33 cellular contexts compared by ENCODE assay signal in the genomic region with DNA sequence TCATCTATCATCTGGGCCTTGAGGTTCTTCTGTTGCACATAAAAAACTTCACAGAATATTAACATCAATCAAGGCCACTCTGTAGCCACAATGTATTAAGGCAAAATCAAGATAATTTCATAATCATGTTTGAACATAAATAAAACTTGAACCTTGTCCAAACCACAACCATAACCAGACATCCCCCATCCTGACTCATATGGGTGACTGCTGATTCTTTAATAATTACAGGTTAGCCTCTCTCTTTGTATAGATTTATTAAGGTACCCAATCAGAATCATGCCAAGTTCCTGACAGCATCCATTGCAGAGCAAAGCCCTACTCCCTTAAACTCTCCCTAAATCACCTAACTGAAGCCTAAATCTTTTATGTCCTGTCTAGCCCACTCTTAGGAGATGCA. TPM values are rescaled to one million over a fixed set of nuclear protein-coding genes. Genes with fewer than 3 reads are reported as not detected.
A peak's percentile ranks its signal among the peaks of the same experiment; 100 is the strongest.
DNase-seq lines count a peak whose midpoint lies in the region; ATAC-seq and TF ChIP-seq lines count a peak whose summit lies in the region.
"Had no signal": no experiment of that assay in that cellular context is flagged by ENCODE, and none has a peak within 500 bp of the region (broad histone marks: within the 10 kb centered on the region; RNA-seq: fewer than 3 reads in every experiment).

No MANE protein-coding gene starts in this region.

- H3K9me2 ChIP-seq in PC-3 (replicated peaks; ENCODE audit: low read length) = no peaks in the 10 kb centered on the region

- H3K27me3 Mint-ChIP-seq in naive thymus-derived CD4-positive, alpha-beta T cell = peaks cover 2 to 7% (median 4%) of the 10 kb centered on the region in 5 donors

- no peaks in the 10 kb centered on the region for H3K4me1 Mint-ChIP-seq in naive thymus-derived CD4-positive, alpha-beta T cell
- H3K4me1 Mint-ChIP-seq: CD4-positive, alpha-beta memory T cell had no signal

- BruUV-seq in PC-3 (replicated peaks; lab: Mats Ljungman, UMichigan) = no TSS peak

- H3K4me2 ChIP-seq in PC-3 (ENCODE audit: low read length) = peak overlapping the region; percentile 17

- no peaks in the 10 kb centered on the region for H3F3A ChIP-seq in PC-3 (ENCODE audit: low read length, unreplicated experiment)

- no peak overlapping the region for H2AFZ ChIP-seq in PC-3 (ENCODE audit: low read length)

- no peaks in the 10 kb centered on the region for H3K9me3 Mint-ChIP-seq in naive thymus-derived CD4-positive, alpha-beta T cell
- H3K9me3 Mint-ChIP-seq: activated naive CD4-positive, alpha-beta T cell treated with anti-CD3 and anti-CD28 coated beads for 36 hours; activated T-helper 1 cell treated with anti-CD3 and anti-CD28 coated beads, Interleukin-12 subunit alpha, Interleukin-12 subunit beta, Interleukin-2, Interleukin-4 antibody, amounts not matched to agents 30 ng/mL and 10 ng/mL and 1 ng/mL, durations not matched to agents 14 hours and 24 hours and 36 hours; CD4-positive, alpha-beta memory T cell; immature natural killer cell had no signal

- H3K27ac Mint-ChIP-seq in naive thymus-derived CD4-positive, alpha-beta T cell = no peak overlapping the region
- H3K27ac Mint-ChIP-seq: activated naive CD4-positive, alpha-beta T cell treated with anti-CD3 and anti-CD28 coated beads for 36 hours; activated T-helper 1 cell treated with anti-CD3 and anti-CD28 coated beads, Interleukin-12 subunit alpha, Interleukin-12 subunit beta, Interleukin-2, Interleukin-4 antibody, amounts not matched to agents 30 ng/mL and 10 ng/mL and 1 ng/mL, durations not matched to agents 14 hours and 24 hours and 36 hours; CD4-positive, alpha-beta memory T cell; WTC11 had no signal

- H3K27ac ChIP-seq in PC-3 (ENCODE audit: low read length) = 0 out of 2 replicates have a peak overlapping the region, but pooled peaks have one; percentile 6
- H3K27ac ChIP-seq in naive thymus-derived CD4-positive, alpha-beta T cell (ENCODE audit: low read depth, low read length) = no peak overlapping the region
- H3K27ac ChIP-seq: brain microvascular endothelial cell, coronary artery, esophagus squamous epithelium had no signal

- H3K4me3 ChIP-seq in PC-3 (ENCODE audit: low read length) (no peak overlapping the region), epithelial cell of esophagus (ENCODE audit: low read length) (no peak overlapping the region), BE2C (ENCODE audit: low read depth, low read length) (no peak overlapping the region)
- H3K4me3 ChIP-seq in naive thymus-derived CD4-positive, alpha-beta T cell (ENCODE audit: low read length) = no peak overlapping the region
- H3K4me3 ChIP-seq: coronary artery, esophagus squamous epithelium had no signal

- no peak overlapping the region for H3K4me3 Mint-ChIP-seq in naive thymus-derived CD4-positive, alpha-beta T cell
- H3K4me3 Mint-ChIP-seq: activated naive CD4-positive, alpha-beta T cell treated with anti-CD3 and anti-CD28 coated beads for 36 hours; activated T-helper 1 cell treated with anti-CD3 and anti-CD28 coated beads, Interleukin-12 subunit alpha, Interleukin-12 subunit beta, Interleukin-2, Interleukin-4 antibody, amounts not matched to agents 30 ng/mL and 10 ng/mL and 1 ng/mL, durations not matched to agents 14 hours and 24 hours and 36 hours; CD4-positive, alpha-beta memory T cell; immature natural killer cell; WTC11 had no signal

- POLR2A ChIA-PET in PC-3 (lab: Charles Lee; ENCODE audit: unreplicated experiment) = no interaction called here
- POLR2A ChIA-PET in naive thymus-derived CD4-positive, alpha-beta T cell (lab: Charles Lee) = no interaction called here

- H3K4me1 ChIP-seq in PC-3 (ENCODE audit: insufficient read depth, low read length) (peaks cover 32% of the 10 kb centered on the region), BE2C (no peaks in the 10 kb centered on the region)
- no peaks in the 10 kb centered on the region for H3K4me1 ChIP-seq in naive thymus-derived CD4-positive, alpha-beta T cell (ENCODE audit: control insufficient read depth in 2 of 2, insufficient read depth in 2 of 2, low read length in 2 of 2)
- H3K4me1 ChIP-seq: esophagus squamous epithelium had no signal

- no peaks in the 10 kb centered on the region for H3K27me3 ChIP-seq in PC-3 (ENCODE audit: low read length)
- H3K27me3 ChIP-seq in naive thymus-derived CD4-positive, alpha-beta T cell (ENCODE audit: control insufficient read depth in 2 of 2, insufficient read depth in 2 of 2, low read length in 2 of 2) = no peaks in the 10 kb centered on the region
- H3K27me3 ChIP-seq in BE2C = no peaks in the 10 kb centered on the region
- H3K27me3 ChIP-seq: brain microvascular endothelial cell, esophagus squamous epithelium had no signal

- TF ChIP-seq CTCF in PC-3 (conservative IDR thresholded peaks at IDR 0.05; ENCODE audit: low read depth, low read length) = no peak
- TF ChIP-seq CTCF in epithelial cell of esophagus (IDR thresholded peaks at IDR 0.05; ENCODE audit: insufficient read depth, low read depth, low read length, missing control alignments) = no peak
- no peak for TF ChIP-seq CTCF in BE2C (IDR thresholded peaks at IDR 0.05; ENCODE audit: low read depth, low read length)

- H3K79me2 ChIP-seq in PC-3 (ENCODE audit: low read length) = no peaks in the 10 kb centered on the region

- peak; percentile 70 for ATAC-seq in PC-3
- peak; percentile 31 for ATAC-seq in naive thymus-derived CD4-positive, alpha-beta T cell
- ATAC-seq: left lobe of liver, Right ventricle myocardium inferior, SK-N-SH treated with all-trans-retinoic acid at 6 μM for 48 hours, WTC11 had no signal

- H3K9me3 ChIP-seq in PC-3 (ENCODE audit: low read length) (no peaks in the 10 kb centered on the region), BE2C (no peaks in the 10 kb centered on the region)
- no peaks in the 10 kb centered on the region for H3K9me3 ChIP-seq in naive thymus-derived CD4-positive, alpha-beta T cell (ENCODE audit: control insufficient read depth in 2 of 3, low read length in 3 of 3)
- H3K9me3 ChIP-seq: esophagus squamous epithelium had no signal

- H3K36me3 ChIP-seq in PC-3 (ENCODE audit: low read depth, low read length) = no peaks in the 10 kb centered on the region
- H3K36me3 ChIP-seq in naive thymus-derived CD4-positive, alpha-beta T cell (ENCODE audit: control insufficient read depth in 2 of 3, insufficient read depth in 3 of 3, low read length in 3 of 3) = no peaks in the 10 kb centered on the region
- H3K36me3 ChIP-seq in BE2C = no peaks in the 10 kb centered on the region
- H3K36me3 ChIP-seq: brain microvascular endothelial cell, esophagus squamous epithelium had no signal

- no peak overlapping the region for H3K9ac ChIP-seq in PC-3 (ENCODE audit: low read length)

- CTCF ChIA-PET in PC-3 (lab: Charles Lee) = no interaction called here
- CTCF ChIA-PET in naive thymus-derived CD4-positive, alpha-beta T cell (lab: Charles Lee) = no interaction called here

- intact Hi-C loops in PC-3 (cut with micrococcal nuclease) = no loop called here
- intact Hi-C loops in naive thymus-derived CD4-positive, alpha-beta T cell (cut with micrococcal nuclease) = no loop called here

- H4K20me1 ChIP-seq in PC-3 (ENCODE audit: low read length) = no peaks in the 10 kb centered on the region

- H3K36me3 Mint-ChIP-seq in naive thymus-derived CD4-positive, alpha-beta T cell = no peaks in the 10 kb centered on the region
- H3K36me3 Mint-ChIP-seq: CD4-positive, alpha-beta memory T cell; immature natural killer cell; WTC11 had no signal

- DNase-seq in NCI-H1417 (lab: John Stamatoyannopoulos, UW) (peak in 2 of 3 experiments; percentile 4 to 51), NCI-H1417 treated with DMSO at 0.1 percent for 48 hours (lab: John Stamatoyannopoulos, UW) (no peak), PC-3 (peak; percentile 85), epithelial cell of esophagus (ENCODE audit: low read depth) (peak; percentile 88), BE2C (no peak), NK-92 (lab: John Stamatoyannopoulos, UW; ENCODE audit: unreplicated experiment) (no peak), NCI-H1092 treated with DMSO at 0.1 percent for 48 hours (lab: John Stamatoyannopoulos, UW) (no peak)
- DNase-seq in naive thymus-derived CD4-positive, alpha-beta T cell = no peak
- DNase-seq: 8988T; activated naive CD4-positive, alpha-beta T cell treated with anti-CD3 and anti-CD28 coated beads for 36 hours; amniotic stem cell; brain microvascular endothelial cell; CD4-positive, alpha-beta memory T cell; DMS 273 treated with DMSO at 0.1 percent for 48 hours; effector memory CD4-positive, alpha-beta T cell; esophagus squamous epithelium; H7; hypothalamus; immature natural killer cell; KBM-7; mesendoderm; MM.1S; NCI-H146; NCI-H2107; NCI-H446 treated with DMSO at 0.1 percent for 48 hours; NCI-H82; stimulated activated naive CD4-positive, alpha-beta T cell treated with Interleukin-2 at 50 U/mL for 16 hours had no signal

RNA-seq across cellular contexts. Expression of a gene that starts 16.7 kb away (rescaled TPM):
- 203 and 222 TPM in 2 replicates for total RNA-seq in PC-3 (2014; rRNA removed)
- 10 to 100 TPM in 2 of 5 experiments, under 1 TPM in 2, not detected in 1; 0.36 to 30.5 (median 6.7) TPM for total RNA-seq in naive thymus-derived CD4-positive, alpha-beta T cell
- 1 to 10 TPM; 1.1 to 6.0 TPM for polyA plus RNA-seq in naive thymus-derived CD4-positive, alpha-beta T cell
- polyA plus RNA-seq in BE2C (2012; ENCODE audit: insufficient read depth, insufficient read length, low read depth) = not detected
- total RNA-seq: H7 had no signal

Comparison
In these comparisons a context has a peak if more than half of its experiments do, and no peak if none do; other contexts are left out.
1. DNase-seq: peak in NCI-H1417 (2 of 3), PC-3 (single experiment) and epithelial cell of esophagus (single experiment); none in NCI-H1417 treated with DMSO at 0.1 percent for 48 hours (single experiment), naive thymus-derived CD4-positive, alpha-beta T cell (0 of 9), BE2C (single experiment), NK-92 (single experiment) and NCI-H1092 treated with DMSO at 0.1 percent for 48 hours (single experiment).